In genomic region chr1:48471103-48471502, GRCh38 we compare ENCODE assay signal across 8 cellular contexts. TPM values are rescaled to one million over a fixed set of nuclear protein-coding genes. Genes with fewer than 3 reads are reported as not detected.
A peak's percentile ranks its signal among the peaks of the same experiment; 100 is the strongest.
DNase-seq lines count a peak whose midpoint lies in the region; ATAC-seq and TF ChIP-seq lines count a peak whose summit lies in the region.

No MANE protein-coding gene starts in this region.

- ATAC-seq in activated CD4-positive, alpha-beta T cell treated with anti-CD3 and anti-CD28 coated beads for 36 hours = no peak

- DNase-seq in activated CD4-positive, alpha-beta T cell treated with anti-CD3 and anti-CD28 coated beads for 36 hours = no peak
- DNase-seq in activated CD4-positive, alpha-beta T cell treated with anti-CD3 and anti-CD28 coated beads, Interleukin-2, amount 50 U/mL, for 48 hours = no peak
- DNase-seq in choroid plexus epithelial cell (ENCODE audit: low read depth) = no peak
- peak; percentile 38 for DNase-seq in medulla oblongata (ENCODE audit: extremely low spot score)
- peak in 1 of 2 donors; percentile 6 for DNase-seq in thyroid gland
- no peak for DNase-seq in NCI-H187 (lab: John Stamatoyannopoulos, UW)
- no peak for DNase-seq in Ammon's horn (ENCODE audit: low spot score)
- DNase-seq in ureter (ENCODE audit: low spot score) = no peak

- H3K27me3 ChIP-seq in thyroid gland = no peaks in the 10 kb centered on the region

- no peaks in the 10 kb centered on the region for H3K36me3 Mint-ChIP-seq in activated CD4-positive, alpha-beta T cell treated with anti-CD3 and anti-CD28 coated beads for 36 hours (ENCODE audit: low read depth)

- no peak overlapping the region for H3K27ac Mint-ChIP-seq in activated CD4-positive, alpha-beta T cell treated with anti-CD3 and anti-CD28 coated beads for 36 hours

- peaks cover 17 to 24% of the 10 kb centered on the region in 2 donors for H3K4me1 ChIP-seq in thyroid gland

- H3K9me3 Mint-ChIP-seq in activated CD4-positive, alpha-beta T cell treated with anti-CD3 and anti-CD28 coated beads for 36 hours (ENCODE audit: low read depth) = no peaks in the 10 kb centered on the region

- peaks cover 8% of the 10 kb centered on the region for H3K27me3 Mint-ChIP-seq in activated CD4-positive, alpha-beta T cell treated with anti-CD3 and anti-CD28 coated beads for 36 hours

- peak overlapping the region; percentile 86 for H3K27ac ChIP-seq in thyroid gland

- H3K36me3 ChIP-seq in thyroid gland = no peaks in the 10 kb centered on the region

- peak overlapping the region; percentile 77 for H3K4me3 ChIP-seq in choroid plexus epithelial cell (ENCODE audit: low read depth, low read length)
- H3K4me3 ChIP-seq in thyroid gland (replicated peaks in 1 of 3) = peak overlapping the region; percentile 58 to 81 (median 71)

- TF ChIP-seq CTCF in choroid plexus epithelial cell (conservative IDR thresholded peaks at IDR 0.05; ENCODE audit: low read depth, low read length) (no peak), thyroid gland (IDR thresholded peaks at IDR 0.05) (no peak)

- H3K4me3 Mint-ChIP-seq in activated CD4-positive, alpha-beta T cell treated with anti-CD3 and anti-CD28 coated beads for 36 hours = peak overlapping the region; percentile 78

- 31 to 33% methylated on average over 5 of the region's 5 CpGs for whole genome bisulfite sequencing in thyroid gland, 2 donors

- H3K4me1 Mint-ChIP-seq in activated CD4-positive, alpha-beta T cell treated with anti-CD3 and anti-CD28 coated beads for 36 hours = peaks cover 27% of the 10 kb centered on the region

- POLR2A ChIA-PET in activated CD4-positive, alpha-beta T cell treated with anti-CD3 and anti-CD28 coated beads for 36 hours (lab: Charles Lee) = no interaction called here

- intact Hi-C loops in activated CD4-positive, alpha-beta T cell treated with anti-CD3 and anti-CD28 coated beads for 36 hours (cut with DNase I, micrococcal nuclease) = loop anchor here in 1 of 2 experiments (5.0 kb wide), 3 partner anchors 306 to 1139 kb away; partner anchors contain the start of genes BEND5, CMPK1 and FOXD2
- intact Hi-C loops in thyroid gland (cut with DNase I) = no loop called here

- TF ChIP-seq POLR2A in thyroid gland (IDR thresholded peaks at IDR 0.05) = no peak

- H3K9me3 ChIP-seq in thyroid gland = no peaks in the 10 kb centered on the region

- CTCF ChIA-PET in activated CD4-positive, alpha-beta T cell treated with anti-CD3 and anti-CD28 coated beads for 36 hours (lab: Charles Lee) = no interaction called here

RNA-seq across cellular contexts. Expression of gene SPATA6, which starts 0.9 kb away (rescaled TPM):
- total RNA-seq in activated CD4-positive, alpha-beta T cell treated with anti-CD3 and anti-CD28 coated beads for 36 hours = 1 to 10 TPM; 2.8 to 3.3 TPM
- total RNA-seq in thyroid gland (10 to 100 TPM; 20.9 to 41.5 (median 34.0) TPM), ureter (42.9 TPM)

Comparison
In these comparisons a context has a peak if more than half of its experiments do, and no peak if none do; other contexts are left out.
1. RNA of gene SPATA6, which starts 0.9 kb away (total RNA-seq): 42.9 TPM in ureter (single experiment) and 20.9 to 41.5 TPM in thyroid gland; 2.8 to 3.3 TPM in activated CD4-positive, alpha-beta T cell treated with anti-CD3 and anti-CD28 coated beads for 36 hours; every median in the first group is over 4 times any median in the second.